ENCODE assay signal across 8 cellular contexts in the genomic region with DNA sequence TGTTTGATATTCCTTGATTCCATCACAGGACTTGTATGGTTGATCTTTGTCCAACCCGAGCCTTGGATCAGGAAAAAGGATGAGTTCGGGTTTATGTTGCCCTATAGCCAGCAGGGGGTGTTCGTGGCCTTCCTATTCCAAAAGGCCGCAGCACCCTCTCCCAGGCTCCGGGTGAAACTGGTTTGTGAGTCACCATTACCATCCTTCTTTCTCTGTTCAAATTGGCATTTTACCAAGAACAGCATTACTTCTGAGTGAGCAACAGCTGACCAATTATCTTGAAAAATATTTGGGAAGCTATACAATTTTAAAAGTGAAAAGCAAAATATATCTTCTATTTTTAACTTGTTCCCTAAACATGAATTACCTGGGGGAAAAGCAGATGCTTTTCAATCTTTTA. TPM values are rescaled to one million over a fixed set of nuclear protein-coding genes. Genes with fewer than 3 reads are reported as not detected.
DNase-seq lines count a peak whose midpoint lies in the region; ATAC-seq, FAIRE-seq and TF ChIP-seq lines count a peak whose summit lies in the region.

No MANE protein-coding gene starts in this region.

- no peak for TF ChIP-seq POLR2A in vagina (IDR thresholded peaks at IDR 0.05)
- no peak for TF ChIP-seq POLR2A in GM18505 (IDR thresholded peaks at IDR 0.05; ENCODE audit: borderline replicate concordance, extremely low read depth, insufficient read depth, insufficient read length)

- TF ChIP-seq CTCF in psoas muscle (IDR thresholded peaks at IDR 0.05), result peak; percentile 80
- TF ChIP-seq CTCF in vagina (IDR thresholded peaks at IDR 0.05), result peak; percentile 60 to 91 (median 65)

- DNase-seq in NCI-H128 (lab: John Stamatoyannopoulos, UW; ENCODE audit: unreplicated experiment) (peak; percentile 23), SW 1271 (lab: John Stamatoyannopoulos, UW) (peak; percentile 85 to 87), adipocyte (ENCODE audit: low read depth) (peak; percentile 99), cardiac septum (ENCODE audit: low spot score) (peak; percentile 82), psoas muscle (peak; percentile 56 to 85), vagina (ENCODE audit: extremely low spot score in 2 of 2) (peak in 1 of 2 donors; percentile 94)

- no peaks in the 10 kb centered on the region for H3K27me3 ChIP-seq in adipocyte (replicated peaks; ENCODE audit: control insufficient read depth, insufficient read depth, low read length)
- H3K27me3 ChIP-seq in psoas muscle (ENCODE audit: insufficient read depth in 3 of 3, low read length in 2 of 3), result peaks cover 0 to 22% (median 2%) of the 10 kb centered on the region in 3 donors
- no peaks in the 10 kb centered on the region for H3K27me3 ChIP-seq in vagina

- FAIRE-seq in G401.6 (lab: Jason Lieb, UNC), result peak; percentile 93

- H3K4me3 ChIP-seq in adipocyte (ENCODE audit: low read length), result peak overlapping the region; percentile 64
- no peak overlapping the region for H3K4me3 ChIP-seq in psoas muscle
- no peak overlapping the region for H3K4me3 ChIP-seq in vagina

- intact Hi-C loops in cardiac septum (cut with DNase I), result loop anchor here (2.0 to 5.0 kb wide), 4 partner anchors 413 to 753 kb away; no protein-coding TSS in a partner anchor
- intact Hi-C loops in psoas muscle (cut with DNase I), result loop anchor here (2.0 to 10.0 kb wide), 5 partner anchors 413 to 738 kb away; no protein-coding TSS in a partner anchor
- intact Hi-C loops in vagina (cut with DNase I), result loop anchor here (5.0 kb wide), 1 partner anchor 738 kb away; no protein-coding TSS in a partner anchor

- H3K9me3 ChIP-seq in adipocyte (ENCODE audit: control insufficient read depth, low read length), result no peaks in the 10 kb centered on the region
- no peaks in the 10 kb centered on the region for H3K9me3 ChIP-seq in psoas muscle
- no peaks in the 10 kb centered on the region for H3K9me3 ChIP-seq in vagina

- H3K27ac ChIP-seq in psoas muscle (no peak overlapping the region), vagina (peak overlapping the region; percentile 91)

- WGBS in psoas muscle, 3 donors, result 0 to 3% (median 1%) methylated on average over 5 of the region's 5 CpGs

- peak; percentile 96 to 98 (median 96) for ATAC-seq in psoas muscle
- ATAC-seq in GM18505 (IDR thresholded peaks at IDR 0.05; ENCODE audit: unreplicated experiment), result no peak

- H3K9ac ChIP-seq in adipocyte (ENCODE audit: low read length), result peak overlapping the region; percentile 86

- no peaks in the 10 kb centered on the region for H3K36me3 ChIP-seq in adipocyte (ENCODE audit: control insufficient read depth, insufficient read depth, low read length, severe bottlenecking)
- no peaks in the 10 kb centered on the region for H3K36me3 ChIP-seq in psoas muscle (ENCODE audit: insufficient read depth in 1 of 2, low read depth in 1 of 2)
- no peaks in the 10 kb centered on the region for H3K36me3 ChIP-seq in vagina

- H3K4me1 ChIP-seq in adipocyte (ENCODE audit: control insufficient read depth, insufficient read depth, low read length), result peaks cover 35% of the 10 kb centered on the region
- peaks cover 17% of the 10 kb centered on the region for H3K4me1 ChIP-seq in psoas muscle
- peaks cover 37% of the 10 kb centered on the region for H3K4me1 ChIP-seq in vagina

RNA-seq across cellular contexts. Expression of gene KRT20, which starts 24.3 kb away (rescaled TPM):
- total RNA-seq in cardiac septum (not detected), psoas muscle (under 1 TPM in 1 of 4 donors, not detected in 3; 0.21 TPM), vagina (not detected)
- polyA plus RNA-seq in psoas muscle, result under 1 TPM in 2 of 3 donors, not detected in 1; 0.08 to 0.35 TPM

RNA-seq across cellular contexts. Expression of gene KRT23, which starts 28.1 kb away (rescaled TPM):
- total RNA-seq in cardiac septum (0.13 TPM), psoas muscle (1 to 10 TPM in 1 of 4 donors, under 1 TPM in 1, not detected in 2; 0.25 to 1.5 TPM), vagina (0.98 TPM)
- polyA plus RNA-seq in psoas muscle, result under 1 TPM in 1 of 3 donors, not detected in 2; 0.03 TPM

RNA-seq across cellular contexts. Expression of gene KRT12, which starts 42.3 kb away (rescaled TPM):
- total RNA-seq in cardiac septum, result not detected
- not detected for total RNA-seq in psoas muscle
- polyA plus RNA-seq in psoas muscle, result not detected
- not detected for total RNA-seq in vagina

RNA-seq across cellular contexts. Expression of gene KRT39, which starts 57.4 kb away (rescaled TPM):
- not detected for total RNA-seq in cardiac septum
- total RNA-seq in psoas muscle, result not detected
- not detected for polyA plus RNA-seq in psoas muscle
- total RNA-seq in vagina, result not detected
